8 cellular contexts compared by ENCODE assay signal in genomic region chr19:19643158-19644053, GRCh38. TPM values are rescaled to one million over a fixed set of nuclear protein-coding genes. Genes with fewer than 3 reads are reported as not detected.
DNase-seq lines count a peak whose midpoint lies in the region; TF ChIP-seq lines count a peak whose summit lies in the region.

A gene with protein sequence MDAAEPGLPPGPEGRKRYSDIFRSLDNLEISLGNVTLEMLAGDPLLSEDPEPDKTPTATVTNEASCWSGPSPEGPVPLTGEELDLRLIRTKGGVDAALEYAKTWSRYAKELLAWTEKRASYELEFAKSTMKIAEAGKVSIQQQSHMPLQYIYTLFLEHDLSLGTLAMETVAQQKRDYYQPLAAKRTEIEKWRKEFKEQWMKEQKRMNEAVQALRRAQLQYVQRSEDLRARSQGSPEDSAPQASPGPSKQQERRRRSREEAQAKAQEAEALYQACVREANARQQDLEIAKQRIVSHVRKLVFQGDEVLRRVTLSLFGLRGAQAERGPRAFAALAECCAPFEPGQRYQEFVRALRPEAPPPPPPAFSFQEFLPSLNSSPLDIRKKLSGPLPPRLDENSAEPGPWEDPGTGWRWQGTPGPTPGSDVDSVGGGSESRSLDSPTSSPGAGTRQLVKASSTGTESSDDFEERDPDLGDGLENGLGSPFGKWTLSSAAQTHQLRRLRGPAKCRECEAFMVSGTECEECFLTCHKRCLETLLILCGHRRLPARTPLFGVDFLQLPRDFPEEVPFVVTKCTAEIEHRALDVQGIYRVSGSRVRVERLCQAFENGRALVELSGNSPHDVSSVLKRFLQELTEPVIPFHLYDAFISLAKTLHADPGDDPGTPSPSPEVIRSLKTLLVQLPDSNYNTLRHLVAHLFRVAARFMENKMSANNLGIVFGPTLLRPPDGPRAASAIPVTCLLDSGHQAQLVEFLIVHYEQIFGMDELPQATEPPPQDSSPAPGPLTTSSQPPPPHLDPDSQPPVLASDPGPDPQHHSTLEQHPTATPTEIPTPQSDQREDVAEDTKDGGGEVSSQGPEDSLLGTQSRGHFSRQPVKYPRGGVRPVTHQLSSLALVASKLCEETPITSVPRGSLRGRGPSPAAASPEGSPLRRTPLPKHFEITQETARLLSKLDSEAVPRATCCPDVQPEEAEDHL (minus strand): TSS chr19:19643657. CDS start chr19:19643529, 128 bp downstream.

- H3K4me2 ChIP-seq in skeletal muscle satellite cell (ENCODE audit: low read length): peak within 1 kb of the TSS; percentile 94

- DNase-seq in HEK293T (ENCODE audit: extremely low spot score) (peak; percentile 82), NCI-H1048 (lab: John Stamatoyannopoulos, UW) (peak; percentile 30), T-helper 9 cell (peak; percentile 89), astrocyte of the hippocampus (ENCODE audit: low read depth, low spot score) (peak; percentile 78), amniotic stem cell (lab: John Stamatoyannopoulos, UW) (no peak)

- H3K9me3 ChIP-seq in skeletal muscle satellite cell (replicated peaks; ENCODE audit: low read length): no peaks in the 10 kb centered on the region

- CTCF ChIA-PET in HEK293T (lab: Yijun Ruan, JAX): interaction anchor here (0.6 to 1.9 kb wide), 6 partner anchors 9 to 124 kb away, joined by 3 to 6 read pairs (median 4); no protein-coding TSS in a partner anchor

- TF ChIP-seq POLR2A in GM10847 (IDR thresholded peaks at IDR 0.05; ENCODE audit: extremely low read depth, insufficient read length): peak; percentile 44

- no peaks in the 10 kb centered on the region for H3K27me3 ChIP-seq in skeletal muscle satellite cell (ENCODE audit: control insufficient read depth, insufficient read depth, low read length)

- H3K9ac ChIP-seq in skeletal muscle satellite cell (ENCODE audit: low read depth, low read length): peak within 1 kb of the TSS; percentile 82

- peaks cover 30% of the 10 kb centered on the region for H3K36me3 ChIP-seq in skeletal muscle satellite cell (ENCODE audit: insufficient read depth, low read length)

- H3K4me3 ChIP-seq in iPS-11a (ENCODE audit: low read depth, low read length) (peak within 1 kb of the TSS; percentile 73), skeletal muscle satellite cell (ENCODE audit: low read length) (peak within 1 kb of the TSS; percentile 83)

- H3K4me1 ChIP-seq in skeletal muscle satellite cell (ENCODE audit: control insufficient read depth, insufficient read depth, low read length): peaks cover 7% of the 10 kb centered on the region

- POLR2A ChIA-PET in HEK293T (lab: Yijun Ruan, JAX): no interaction called here

TF ChIP-seq in HEK293T, 16 proteins besides CTCF, POLR2A, EP300 and RAD21:
- TF ChIP-seq FOXA1 (IDR thresholded peaks at IDR 0.05) (no peak), NFRKB (IDR thresholded peaks at IDR 0.05) (no peak), LEF1 (IDR thresholded peaks at IDR 0.05; ENCODE audit: borderline replicate concordance) (no peak), ARNT (IDR thresholded peaks at IDR 0.05) (no peak), BHLHE40 (IDR thresholded peaks at IDR 0.05; ENCODE audit: borderline replicate concordance) (no peak)
TF ChIP-seq in HEK293T: peak in this region for 0.

RNA-seq across cellular contexts. Expression of the gene that starts here (rescaled TPM):
- 3.3 and 7.1 TPM in 2 replicates for total RNA-seq in skeletal muscle satellite cell (2012; rRNA removed)
